In the genomic region with DNA sequence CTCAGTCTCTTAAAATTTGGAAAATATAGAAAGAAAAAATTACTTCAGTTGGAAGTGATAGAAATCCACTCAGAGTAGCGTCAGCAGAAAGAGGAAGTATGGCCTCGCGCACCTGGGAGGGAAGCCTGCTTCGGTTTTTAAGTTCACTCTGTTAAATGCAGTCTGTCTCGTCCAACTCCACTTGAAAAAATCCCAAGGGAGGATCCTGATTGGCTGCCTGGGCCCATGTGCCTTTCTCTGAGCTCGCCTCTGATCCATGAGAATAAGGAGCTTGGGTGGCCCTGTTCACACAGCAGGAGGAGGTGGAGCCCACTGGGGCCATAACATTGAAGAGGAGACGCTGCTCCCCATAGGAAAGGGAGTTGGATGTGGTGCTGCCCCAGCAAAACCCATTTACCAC, we compare ENCODE assay signal across 15 cellular contexts. TPM values are rescaled to one million over a fixed set of nuclear protein-coding genes. Genes with fewer than 3 reads are reported as not detected.
A peak's percentile ranks its signal among the peaks of the same experiment; 100 is the strongest.
DNase-seq lines count a peak whose midpoint lies in the region; ATAC-seq and TF ChIP-seq lines count a peak whose summit lies in the region.
"Had no signal": no experiment of that assay in that cellular context is flagged by ENCODE, and none has a peak within 500 bp of the region (broad histone marks: within the 10 kb centered on the region; RNA-seq: fewer than 3 reads in every experiment).

No MANE protein-coding gene starts in this region.

- H3K4me3 ChIP-seq in Caco-2 (ENCODE audit: low read depth, low read length) (no peak overlapping the region), body of pancreas (no peak overlapping the region), SK-N-SH (ENCODE audit: low read depth in 2 of 2, low read length in 1 of 2) (no peak overlapping the region), psoas muscle (no peak overlapping the region)
- H3K4me3 ChIP-seq: suprapubic skin had no signal

- POLR2A ChIA-PET in Caco-2 (lab: Charles Lee) = no interaction called here
- POLR2A ChIA-PET in SK-N-SH (lab: Yijun Ruan, JAX) = no interaction called here

- intact Hi-C loops in Caco-2 (cut with micrococcal nuclease; ENCODE audit: unreplicated experiment) = no loop called here
- intact Hi-C loops in body of pancreas (cut with DNase I) = no loop called here
- intact Hi-C loops in psoas muscle (cut with DNase I) = loop anchor here in 1 of 2 donors (10.0 kb wide), 1 partner anchor 1232 kb away; no protein-coding TSS in a partner anchor

- H3K27ac Mint-ChIP-seq in Caco-2 (ENCODE audit: unreplicated experiment) = no peak overlapping the region
- H3K27ac Mint-ChIP-seq: CD14-positive monocyte had no signal

- no peaks in the 10 kb centered on the region for H3K9me3 ChIP-seq in Caco-2
- no peaks in the 10 kb centered on the region for H3K9me3 ChIP-seq in body of pancreas
- H3K9me3 ChIP-seq in SK-N-SH = no peaks in the 10 kb centered on the region
- H3K9me3 ChIP-seq in psoas muscle = no peaks in the 10 kb centered on the region
- H3K9me3 ChIP-seq: suprapubic skin had no signal

- no peaks in the 10 kb centered on the region for H3K9me3 Mint-ChIP-seq in Caco-2 (ENCODE audit: unreplicated experiment)
- H3K9me3 Mint-ChIP-seq: CD14-positive monocyte had no signal

- no peak overlapping the region for H3K4me2 ChIP-seq in SK-N-SH

- H3F3A ChIP-seq in SK-N-SH (replicated peaks; ENCODE audit: insufficient read depth) = no peaks in the 10 kb centered on the region

- peak overlapping the region; percentile 15 for H3K4me3 Mint-ChIP-seq in Caco-2 (ENCODE audit: unreplicated experiment)

- TF ChIP-seq RAD21 in SK-N-SH (IDR thresholded peaks at IDR 0.05; ENCODE audit: low read length) = no peak

- ATAC-seq in GM21723 (IDR thresholded peaks at IDR 0.05; ENCODE audit: unreplicated experiment) (peak; percentile 57), body of pancreas (peak; percentile 39), psoas muscle (no peak)

- H3K36me3 ChIP-seq in Caco-2 (ENCODE audit: control insufficient read depth, insufficient read depth, low read length) (no peaks in the 10 kb centered on the region), body of pancreas (replicated peaks in 1 of 2; ENCODE audit: insufficient read depth in 1 of 2, low read depth in 2 of 2) (peaks cover 1 to 7% of the 10 kb centered on the region in 2 donors), SK-N-SH (replicated peaks in 1 of 2; ENCODE audit: control insufficient read depth in 1 of 2, insufficient read depth in 2 of 2, low read length in 1 of 2) (peaks cover 5 to 7% of the 10 kb centered on the region in 2 experiments), psoas muscle (ENCODE audit: insufficient read depth in 1 of 2, low read depth in 1 of 2) (peaks cover 0 to 25% of the 10 kb centered on the region in 2 donors)

- no peaks in the 10 kb centered on the region for H3K27me3 Mint-ChIP-seq in Caco-2 (ENCODE audit: insufficient read depth, unreplicated experiment)

- CTCF ChIA-PET in Caco-2 (lab: Charles Lee) (interaction anchor here (0.7 to 1.3 kb wide), 2 partner anchors 30 to 79 kb away, joined by 4 read pairs; no protein-coding TSS in a partner anchor), SK-N-SH (lab: Yijun Ruan, JAX) (interaction anchor here (0.7 to 1.4 kb wide), 3 partner anchors 11 to 1234 kb away, joined by 3 to 4 read pairs (median 3); no protein-coding TSS in a partner anchor)

- 50 to 58% methylated on average over 7 of the region's 7 CpGs for WGBS in body of pancreas, 2 donors
- WGBS in SK-N-SH (ENCODE audit: low lambda C conversion rate) = 89% methylated on average over 7 of the region's 7 CpGs
- WGBS in psoas muscle, 3 donors = 57 to 63% (median 61%) methylated on average over 7 of the region's 7 CpGs

- no peaks in the 10 kb centered on the region for H3K4me1 ChIP-seq in Caco-2
- H3K4me1 ChIP-seq in body of pancreas = no peaks in the 10 kb centered on the region
- H3K4me1 ChIP-seq in SK-N-SH (ENCODE audit: control insufficient read depth in 1 of 2, insufficient read depth in 2 of 2, low read depth in 1 of 2, low read length in 1 of 2) = no peaks in the 10 kb centered on the region
- no peaks in the 10 kb centered on the region for H3K4me1 ChIP-seq in psoas muscle
- H3K4me1 ChIP-seq: suprapubic skin had no signal

- no peaks in the 10 kb centered on the region for H3K79me2 ChIP-seq in SK-N-SH (ENCODE audit: insufficient read depth)

- H3K27ac ChIP-seq in body of pancreas (no peak overlapping the region), SK-N-SH (ENCODE audit: low read depth in 2 of 2, low read length in 1 of 2) (no peak overlapping the region), psoas muscle (no peak overlapping the region)
- H3K27ac ChIP-seq: suprapubic skin had no signal

- no peak for TF ChIP-seq EP300 in SK-N-SH (IDR thresholded peaks at IDR 0.05; ENCODE audit: borderline replicate concordance in 1 of 2, low read depth in 1 of 2, low read length in 1 of 2)

- TF ChIP-seq CTCF in Caco-2 (IDR thresholded peaks at IDR 0.05; ENCODE audit: insufficient read depth in 1 of 2, low read depth in 1 of 2, low read length in 1 of 2, severe bottlenecking in 1 of 2, unreplicated experiment in 1 of 2) = no peak
- TF ChIP-seq CTCF in body of pancreas (IDR thresholded peaks at IDR 0.05) = no peak
- no peak for TF ChIP-seq CTCF in SK-N-SH (IDR thresholded peaks at IDR 0.05)
- no peak for TF ChIP-seq CTCF in psoas muscle (IDR thresholded peaks at IDR 0.05)

- no peaks in the 10 kb centered on the region for H4K20me1 ChIP-seq in SK-N-SH (ENCODE audit: insufficient read depth)

- no peak overlapping the region for H3K9ac ChIP-seq in SK-N-SH

- no peaks in the 10 kb centered on the region for H3K27me3 ChIP-seq in Caco-2 (replicated peaks; ENCODE audit: control insufficient read depth, insufficient read depth, low read length)
- H3K27me3 ChIP-seq in body of pancreas = no peaks in the 10 kb centered on the region
- no peaks in the 10 kb centered on the region for H3K27me3 ChIP-seq in SK-N-SH (ENCODE audit: insufficient read depth)
- no peaks in the 10 kb centered on the region for H3K27me3 ChIP-seq in psoas muscle (ENCODE audit: insufficient read depth in 3 of 3, low read length in 2 of 3)
- H3K27me3 ChIP-seq: suprapubic skin had no signal

- DNase-seq in Caco-2 (no peak), NCI-H1436 (lab: John Stamatoyannopoulos, UW) (peak; percentile 70), body of pancreas (peak in 2 of 4 donors; percentile 27 to 45), SK-N-SH (no peak), HuH-7.5 (ENCODE audit: low spot score) (no peak), psoas muscle (no peak), NCI-H2196 treated with DMSO at 0.1 percent for 48 hours (lab: John Stamatoyannopoulos, UW; ENCODE audit: unreplicated experiment) (no peak)
- DNase-seq: amniotic stem cell; effector CD4-positive, alpha-beta T cell; NCI-H510A; stimulated activated CD4-positive, alpha-beta T cell treated with anti-CD3 and anti-CD28 coated beads, Interleukin-4, amount 100 ng/mL, for 4 hours; T-helper 2 cell had no signal

- peaks cover 59% of the 10 kb centered on the region for H3K36me3 Mint-ChIP-seq in Caco-2 (ENCODE audit: insufficient read depth, unreplicated experiment)

- peak in 1 of 3 donors; percentile 5 for TF ChIP-seq POLR2A in body of pancreas (IDR thresholded peaks at IDR 0.05)

- no TSS peak for BruUV-seq in Caco-2 (replicated peaks; lab: Mats Ljungman, UMichigan)

- no peaks in the 10 kb centered on the region for H3K4me1 Mint-ChIP-seq in Caco-2 (ENCODE audit: low read depth, unreplicated experiment)

- no peak overlapping the region for H2AFZ ChIP-seq in SK-N-SH (ENCODE audit: low read depth)

- H3K9me2 ChIP-seq in SK-N-SH = no peaks in the 10 kb centered on the region

TF ChIP-seq in SK-N-SH, 30 proteins besides CTCF, POLR2A, EP300 and RAD21:
- TF ChIP-seq, protein P1, sequence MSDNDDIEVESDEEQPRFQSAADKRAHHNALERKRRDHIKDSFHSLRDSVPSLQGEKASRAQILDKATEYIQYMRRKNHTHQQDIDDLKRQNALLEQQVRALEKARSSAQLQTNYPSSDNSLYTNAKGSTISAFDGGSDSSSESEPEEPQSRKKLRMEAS (IDR thresholded peaks at IDR 0.05; ENCODE audit: low read depth) = no peak
- no peak for TF ChIP-seq RCOR1 (IDR thresholded peaks at IDR 0.05; ENCODE audit: low read length)
- TF ChIP-seq SIN3A (IDR thresholded peaks at IDR 0.05; ENCODE audit: borderline replicate concordance, low read depth, low read length) = no peak
- no peak for TF ChIP-seq NFIC (IDR thresholded peaks at IDR 0.05; ENCODE audit: borderline replicate concordance)
- TF ChIP-seq ZBTB33 (IDR thresholded peaks at IDR 0.05; ENCODE audit: borderline replicate concordance, low read depth) = no peak
- no peak for TF ChIP-seq POLR2AphosphoS5 (IDR thresholded peaks at IDR 0.05; ENCODE audit: low read depth, low read length)
- no peak for TF ChIP-seq JUND (IDR thresholded peaks at IDR 0.05)
- TF ChIP-seq FOXM1 (IDR thresholded peaks at IDR 0.05; ENCODE audit: low read depth) = no peak
- no peak for TF ChIP-seq SMC3 (IDR thresholded peaks at IDR 0.05; ENCODE audit: low read depth, low read length)
- TF ChIP-seq MEF2A (IDR thresholded peaks at IDR 0.05; ENCODE audit: borderline replicate concordance, low read depth) = no peak

RNA-seq across cellular contexts. Expression of gene DNAJA2, which starts 40.7 kb away (rescaled TPM):
- total RNA-seq in Caco-2 (2022) = 56.2 and 56.7 TPM in 2 replicates
- 10 to 100 TPM; 24.4 to 30.0 TPM for total RNA-seq in body of pancreas
- polyA plus RNA-seq in SK-N-SH (2012; rRNA removed) = 9.7 and 12.8 TPM in 2 replicates
- polyA plus RNA-seq in SK-N-SH (2012; cell fraction: cytosol; rRNA removed) = 18.3 and 24.4 TPM in 2 replicates
- 6.3 and 12.2 TPM in 2 replicates for polyA plus RNA-seq in SK-N-SH (2012; cell fraction: nucleus; rRNA removed)
- total RNA-seq in psoas muscle = 10 to 100 TPM; 64.3 to 96.4 (median 84.7) TPM
- polyA plus RNA-seq in psoas muscle = 10 to 100 TPM; 68.7 to 78.5 (median 69.3) TPM

RNA-seq across cellular contexts. Expression of gene GPT2, which starts 48.6 kb away (rescaled TPM):
- total RNA-seq in Caco-2 (2022) (128 and 142 TPM in 2 replicates), body of pancreas (10 to 100 TPM; 52.1 to 83.1 TPM), psoas muscle (100 to 1,000 TPM in 1 of 4 donors, 10 to 100 TPM in 3; 27.7 to 110 (median 65.3) TPM)
- polyA plus RNA-seq in SK-N-SH (2012; rRNA removed) (19.9 and 21.9 TPM in 2 replicates), psoas muscle (10 to 100 TPM; 25.7 to 52.5 (median 41.1) TPM)
- polyA plus RNA-seq in SK-N-SH (2012; cell fraction: cytosol; rRNA removed) = 13.2 and 17.3 TPM in 2 replicates
- 27.2 and 28.5 TPM in 2 replicates for polyA plus RNA-seq in SK-N-SH (2012; cell fraction: nucleus; rRNA removed)

Comparison
In these comparisons a context has a peak if more than half of its experiments do, and no peak if none do; other contexts are left out.
1. ATAC-seq: peak in GM21723 (single experiment) and body of pancreas (single experiment); none in psoas muscle (0 of 4).